In genomic region chr4:24952667-24953066, GRCh38 we compare ENCODE assay signal across 21 cellular contexts.
"Had no signal": no experiment of that assay in that cellular context is flagged by ENCODE, and none has a peak within 500 bp of the region (broad histone marks: within the 10 kb centered on the region; RNA-seq: fewer than 3 reads in every experiment).

No MANE protein-coding gene starts in this region.

- ATAC-seq: gastrocnemius medialis, heart right ventricle, left cardiac atrium, left lung, left ventricle myocardium superior, lower lobe of right lung, mucosa of descending colon had no signal

- H3K4me3 ChIP-seq: coronary artery, dorsolateral prefrontal cortex, esophagus squamous epithelium, gastrocnemius medialis, heart right ventricle, left lung, lower lobe of right lung, mucosa of descending colon had no signal

- H3K4me1 Mint-ChIP-seq: mesothelial cell of epicardium, naive B cell had no signal

- H3K36me3 ChIP-seq: esophagus squamous epithelium, gastrocnemius medialis, heart right ventricle, left lung, lower lobe of right lung had no signal

- H3K9me3 ChIP-seq: esophagus squamous epithelium, gastrocnemius medialis, mucosa of descending colon had no signal

- H3K4me3 Mint-ChIP-seq: mesothelial cell of epicardium, naive B cell had no signal

- H3K4me1 ChIP-seq: esophagus squamous epithelium, gastrocnemius medialis, left lung, lower lobe of right lung had no signal

- H3K27me3 ChIP-seq: dorsolateral prefrontal cortex, esophagus squamous epithelium, gastrocnemius medialis, heart right ventricle, left lung had no signal

- H3K27ac Mint-ChIP-seq: mesothelial cell of epicardium, naive B cell had no signal

- H3K27ac ChIP-seq: coronary artery, dorsolateral prefrontal cortex, esophagus squamous epithelium, gastrocnemius medialis, heart right ventricle, left lung, lower lobe of right lung had no signal

- DNase-seq: dermis blood vessel endothelial cell; dorsolateral prefrontal cortex; effector CD4-positive, alpha-beta T cell; effector memory CD4-positive, alpha-beta T cell; esophagus squamous epithelium; foreskin fibroblast; foreskin melanocyte; gastrocnemius medialis; glutamatergic neuron; head of caudate nucleus; heart right ventricle; hippocampal formation; left cardiac atrium; left lung; left ventricle myocardium superior; lower lobe of right lung; mesenchymal stem cell; mucosa of descending colon; naive B cell had no signal

- H3K36me3 Mint-ChIP-seq: naive B cell had no signal
